ENCODE assay signal across 12 cellular contexts in genomic region chr16:19691161-19691850, GRCh38. TPM values are rescaled to one million over a fixed set of nuclear protein-coding genes. Genes with fewer than 3 reads are reported as not detected.
DNase-seq lines count a peak whose midpoint lies in the region; ATAC-seq and TF ChIP-seq lines count a peak whose summit lies in the region.
"Had no signal": no experiment of that assay in that cellular context is flagged by ENCODE, and none has a peak within 500 bp of the region (broad histone marks: within the 10 kb centered on the region; RNA-seq: fewer than 3 reads in every experiment).

No MANE protein-coding gene starts in this region.

- H3K27ac ChIP-seq in temporal lobe (ENCODE audit: low read depth, low read length) (peak overlapping the region; percentile 88), hepatocyte (no peak overlapping the region)

- DNase-seq in activated CD4-positive, alpha-beta T cell treated with anti-CD3 and anti-CD28 coated beads for 48 hours, result peak; percentile 9
- DNase-seq in activated CD4-positive, alpha-beta T cell treated with anti-CD3 and anti-CD28 coated beads, Interleukin-2, amount 10 ng/mL, durations not matched to agents 24 days and 14 days, result no peak
- DNase-seq in kidney tubule cell (ENCODE audit: low spot score), result peak; percentile 12
- no peak for DNase-seq in hepatocyte (ENCODE audit: low spot score)
- DNase-seq in stimulated activated CD4-positive, alpha-beta T cell treated with anti-CD3 and anti-CD28 coated beads, Interleukin-12 subunit alpha, Interleukin-12 subunit beta, amount 100 ng/mL, for 4 hours, result no peak
- DNase-seq: activated T-cell treated with anti-CD3 and anti-CD28 coated beads, Interleukin-2, amount 50 U/mL, for 48 hours; MM.1S; stimulated activated naive CD4-positive, alpha-beta T cell had no signal

- intact Hi-C loops in activated CD4-positive, alpha-beta T cell treated with anti-CD3 and anti-CD28 coated beads, Interleukin-2, amount 10 ng/mL, durations not matched to agents 24 days and 14 days (cut with micrococcal nuclease), result no loop called here

- H3K27me3 Mint-ChIP-seq in activated CD4-positive, alpha-beta T cell treated with anti-CD3 and anti-CD28 coated beads, Interleukin-2, amount 10 ng/mL, durations not matched to agents 24 days and 14 days, result no peaks in the 10 kb centered on the region
- H3K27me3 Mint-ChIP-seq in brain, result no peaks in the 10 kb centered on the region

- no peak overlapping the region for H3K4me2 ChIP-seq in hepatocyte
- H3K4me2 ChIP-seq: A549 had no signal

- H3K27me3 ChIP-seq in hepatocyte, result no peaks in the 10 kb centered on the region

- H3K36me3 Mint-ChIP-seq in activated CD4-positive, alpha-beta T cell treated with anti-CD3 and anti-CD28 coated beads, Interleukin-2, amount 10 ng/mL, durations not matched to agents 24 days and 14 days (ENCODE audit: low read depth), result peaks cover 11% of the 10 kb centered on the region
- H3K36me3 Mint-ChIP-seq in brain, result peaks cover 76% of the 10 kb centered on the region

- no peaks in the 10 kb centered on the region for H3K9me3 ChIP-seq in hepatocyte (ENCODE audit: low read depth)
- H3K9me3 ChIP-seq: A549 had no signal

- TF ChIP-seq CTCF in brain (conservative IDR thresholded peaks at IDR 0.05) (no peak), hepatocyte (IDR thresholded peaks at IDR 0.05; ENCODE audit: poor library complexity) (no peak)

- H4K20me1 ChIP-seq in hepatocyte (ENCODE audit: insufficient read depth, poor library complexity, severe bottlenecking), result no peaks in the 10 kb centered on the region

- H3K4me1 ChIP-seq in hepatocyte (ENCODE audit: insufficient read depth), result peaks cover 4% of the 10 kb centered on the region

- H3K4me1 Mint-ChIP-seq in activated CD4-positive, alpha-beta T cell treated with anti-CD3 and anti-CD28 coated beads, Interleukin-2, amount 10 ng/mL, durations not matched to agents 24 days and 14 days, result peaks cover 25% of the 10 kb centered on the region
- H3K4me1 Mint-ChIP-seq in brain, result peaks cover 14% of the 10 kb centered on the region

- no peak overlapping the region for H2AFZ ChIP-seq in hepatocyte

- no peak overlapping the region for H3K4me3 Mint-ChIP-seq in activated CD4-positive, alpha-beta T cell treated with anti-CD3 and anti-CD28 coated beads, Interleukin-2, amount 10 ng/mL, durations not matched to agents 24 days and 14 days
- H3K4me3 Mint-ChIP-seq in brain, result no peak overlapping the region

- H3K4me3 ChIP-seq in hepatocyte, result no peak overlapping the region
- H3K4me3 ChIP-seq: A549 had no signal

- no peaks in the 10 kb centered on the region for H3K79me2 ChIP-seq in hepatocyte

- ATAC-seq in HG03354 (IDR thresholded peaks at IDR 0.05; ENCODE audit: poor library complexity, severe bottlenecking, unreplicated experiment), result no peak

- no peaks in the 10 kb centered on the region for H3K36me3 ChIP-seq in hepatocyte (replicated peaks; ENCODE audit: insufficient read depth, low read depth)

- no peaks in the 10 kb centered on the region for H3K9me2 ChIP-seq in hepatocyte (replicated peaks; ENCODE audit: insufficient read depth)

- H3K9me3 Mint-ChIP-seq in activated CD4-positive, alpha-beta T cell treated with anti-CD3 and anti-CD28 coated beads, Interleukin-2, amount 10 ng/mL, durations not matched to agents 24 days and 14 days, result no peaks in the 10 kb centered on the region
- no peaks in the 10 kb centered on the region for H3K9me3 Mint-ChIP-seq in brain

- H3K27ac Mint-ChIP-seq in activated CD4-positive, alpha-beta T cell treated with anti-CD3 and anti-CD28 coated beads, Interleukin-2, amount 10 ng/mL, durations not matched to agents 24 days and 14 days, result no peak overlapping the region
- H3K27ac Mint-ChIP-seq in brain, result peak overlapping the region in 3 of 5 experiments; percentile 51 to 60 (median 52)

- 95% methylated on average over 18 of the region's 18 CpGs for WGBS in hepatocyte (ENCODE audit: low lambda C conversion rate, missing lambda C conversion rate)

RNA-seq across cellular contexts. Expression of gene KNOP1, which starts 26.7 kb away (rescaled TPM):
- 36.9 and 37.0 TPM in 2 replicates for total RNA-seq in activated CD4-positive, alpha-beta T cell treated with anti-CD3 and anti-CD28 coated beads, Interleukin-2, amount 10 ng/mL, durations not matched to agents 24 days and 14 days
- polyA plus RNA-seq in brain (ENCODE audit: insufficient read depth, low read depth, low replicate concordance) (39.5 TPM), hepatocyte (28.2 and 30.4 TPM in 2 replicates)
- total RNA-seq in temporal lobe (18.9 TPM), hepatocyte (19.4 and 22.0 TPM in 2 replicates)

RNA-seq across cellular contexts. Expression of gene IQCK, which starts 26.8 kb away (rescaled TPM):
- total RNA-seq in activated CD4-positive, alpha-beta T cell treated with anti-CD3 and anti-CD28 coated beads, Interleukin-2, amount 10 ng/mL, durations not matched to agents 24 days and 14 days, result 1.0 and 2.0 TPM in 2 replicates
- 52.4 TPM for polyA plus RNA-seq in brain (ENCODE audit: insufficient read depth, low read depth, low replicate concordance)
- total RNA-seq in temporal lobe, result 6.4 TPM
- total RNA-seq in hepatocyte, result 9.7 and 11.8 TPM in 2 replicates
- 7.2 and 12.0 TPM in 2 replicates for polyA plus RNA-seq in hepatocyte

Comparison
In these comparisons a context has a peak if more than half of its experiments do, and no peak if none do; other contexts are left out.
1. DNase-seq: peak in activated CD4-positive, alpha-beta T cell treated with anti-CD3 and anti-CD28 coated beads for 48 hours (single experiment) and kidney tubule cell (single experiment); none in activated CD4-positive, alpha-beta T cell treated with anti-CD3 and anti-CD28 coated beads, Interleukin-2, amount 10 ng/mL, durations not matched to agents 24 days and 14 days (single experiment), hepatocyte (single experiment) and stimulated activated CD4-positive, alpha-beta T cell treated with anti-CD3 and anti-CD28 coated beads, Interleukin-12 subunit alpha, Interleukin-12 subunit beta, amount 100 ng/mL, for 4 hours (single experiment).